ENCODE assay signal across 23 cellular contexts in genomic region chr13:93325303-93326297, GRCh38.
DNase-seq lines count a peak whose midpoint lies in the region; ATAC-seq, FAIRE-seq and TF ChIP-seq lines count a peak whose summit lies in the region.
"Had no signal": no experiment of that assay in that cellular context is flagged by ENCODE, and none has a peak within 500 bp of the region (broad histone marks: within the 10 kb centered on the region; RNA-seq: fewer than 3 reads in every experiment).

No MANE protein-coding gene starts in this region.

- H3K4ac ChIP-seq in neuronal stem cell (ENCODE audit: low read length): no peak overlapping the region

- H3K27me3 ChIP-seq in hepatocyte (no peaks in the 10 kb centered on the region), neuronal stem cell (ENCODE audit: control insufficient read depth in 3 of 3, insufficient read depth in 3 of 3, low read depth in 1 of 3, low read length in 3 of 3) (no peaks in the 10 kb centered on the region)

- no peak overlapping the region for H4K8ac ChIP-seq in neuronal stem cell (ENCODE audit: low read depth, low read length)

- no peaks in the 10 kb centered on the region for H3K36me3 ChIP-seq in hepatocyte (replicated peaks; ENCODE audit: insufficient read depth, low read depth)
- H3K36me3 ChIP-seq in neuronal stem cell (replicated peaks in 1 of 2; ENCODE audit: control insufficient read depth in 2 of 2, insufficient read depth in 2 of 2, low read length in 2 of 2): no peaks in the 10 kb centered on the region

- no peak overlapping the region for H3K18ac ChIP-seq in neuronal stem cell (ENCODE audit: low read length)

- H3K9me2 ChIP-seq in hepatocyte (replicated peaks; ENCODE audit: insufficient read depth): no peaks in the 10 kb centered on the region

- H3K23ac ChIP-seq in neuronal stem cell (ENCODE audit: low read depth, low read length, poor library complexity): peak overlapping the region; percentile 43

- peaks cover 71% of the 10 kb centered on the region for H3K79me2 ChIP-seq in hepatocyte

- WGBS in hepatocyte (ENCODE audit: low lambda C conversion rate, missing lambda C conversion rate): 89% methylated on average over 1 of the region's 1 CpG
- no CpG with 5 or more reads among the region's 1 CpG for WGBS in neuronal stem cell (ENCODE audit: extremely low coverage in 2 of 2, insufficient read length in 2 of 2, insufficient replicate concordance in 1 of 2), 2 donors

- no peak for TF ChIP-seq POLR2A in H54 (IDR thresholded peaks at IDR 0.05; ENCODE audit: low read depth, low read length)

- ATAC-seq in GM19463 (IDR thresholded peaks at IDR 0.05; ENCODE audit: unreplicated experiment): no peak
- ATAC-seq: PC-3 had no signal

- H3K79me1 ChIP-seq in neuronal stem cell (ENCODE audit: low read depth, low read length): peaks cover 3% of the 10 kb centered on the region

- no peak overlapping the region for H3K4me3 ChIP-seq in hepatocyte
- H3K4me3 ChIP-seq in neuronal stem cell (ENCODE audit: low read length in 2 of 2): no peak overlapping the region

- peak; percentile 67 for FAIRE-seq in H54 (lab: Jason Lieb, UNC)
- FAIRE-seq: GM12891, GM19239 had no signal

- H3K27ac ChIP-seq in C4-2B: peak overlapping the region; percentile 17; the same call in 1 of the 2 replicates
- H3K27ac ChIP-seq in hepatocyte: peak overlapping the region; percentile 84
- H3K27ac ChIP-seq in neuronal stem cell (replicated peaks; ENCODE audit: low read length): no peak overlapping the region

- no peak overlapping the region for H2BK15ac ChIP-seq in neuronal stem cell (ENCODE audit: low read length)

- H3K4me2 ChIP-seq in hepatocyte (no peak overlapping the region), neuronal stem cell (ENCODE audit: insufficient read depth, low read length, poor library complexity, severe bottlenecking) (no peak overlapping the region)

- H4K91ac ChIP-seq in neuronal stem cell (ENCODE audit: low read depth, low read length, poor library complexity): no peak overlapping the region

- no peak overlapping the region for H2AFZ ChIP-seq in hepatocyte
- H2AFZ ChIP-seq in neuronal stem cell (ENCODE audit: low read length): no peak overlapping the region

- H2BK12ac ChIP-seq in neuronal stem cell (ENCODE audit: low read length): peak overlapping the region; percentile 41

- H4K20me1 ChIP-seq in hepatocyte (ENCODE audit: insufficient read depth, poor library complexity, severe bottlenecking): no peaks in the 10 kb centered on the region

- no peak overlapping the region for H2AK5ac ChIP-seq in neuronal stem cell (ENCODE audit: low read depth, low read length)

- no peak overlapping the region for H3K14ac ChIP-seq in neuronal stem cell (ENCODE audit: low read length)

- TF ChIP-seq CTCF in C4-2B (conservative IDR thresholded peaks at IDR 0.05) (no peak), hepatocyte (IDR thresholded peaks at IDR 0.05; ENCODE audit: poor library complexity) (no peak)

- DNase-seq in H54 (ENCODE audit: insufficient read length, low spot score): no peak
- DNase-seq in hepatocyte (ENCODE audit: low spot score): no peak
- DNase-seq in neuronal stem cell (ENCODE audit: low spot score): no peak
- DNase-seq in DMS114 treated with DMSO at 0.1 percent for 48 hours (lab: John Stamatoyannopoulos, UW; ENCODE audit: unreplicated experiment): no peak
- DNase-seq in stimulated activated CD4-positive, alpha-beta T cell treated with anti-CD3 and anti-CD28 coated beads, Interleukin-4, amount 100 ng/mL, for 1 hour: no peak
- DNase-seq in cerebellum (ENCODE audit: low spot score): no peak
- DNase-seq: COR-L47; DMS79 treated with DMSO at 0.1 percent for 48 hours; GF-D8; H7; KBM-7; MV-4-11; NCI-H1105; NCI-H1436 treated with DMSO at 0.1 percent for 48 hours; NCI-H2029 treated with DMSO at 0.1 percent for 48 hours; NCI-H226; NCI-H510A; NK-92 treated with Interleukin-12 subunit alpha and Interleukin-12 subunit beta, amount 100 ng/mL, for 24 hours; PC-3 had no signal

- no peak overlapping the region for H2BK5ac ChIP-seq in neuronal stem cell (ENCODE audit: low read length)

- H3K4me1 ChIP-seq in hepatocyte (ENCODE audit: insufficient read depth) (peaks cover 15% of the 10 kb centered on the region), neuronal stem cell (ENCODE audit: control insufficient read depth in 2 of 2, insufficient read depth in 1 of 2, low read depth in 1 of 2, low read length in 2 of 2) (no peaks in the 10 kb centered on the region)

- H3K9ac ChIP-seq in neuronal stem cell (ENCODE audit: low read depth, low read length, poor library complexity): no peak overlapping the region

- no peak overlapping the region for H2BK120ac ChIP-seq in neuronal stem cell (ENCODE audit: low read depth, low read length)

- no peaks in the 10 kb centered on the region for H3K9me3 ChIP-seq in hepatocyte (ENCODE audit: low read depth)
- H3K9me3 ChIP-seq in neuronal stem cell (replicated peaks in 1 of 2; ENCODE audit: control insufficient read depth in 2 of 2, insufficient read depth in 1 of 2, low read depth in 1 of 2, low read length in 2 of 2): no peaks in the 10 kb centered on the region
